In the genomic region with DNA sequence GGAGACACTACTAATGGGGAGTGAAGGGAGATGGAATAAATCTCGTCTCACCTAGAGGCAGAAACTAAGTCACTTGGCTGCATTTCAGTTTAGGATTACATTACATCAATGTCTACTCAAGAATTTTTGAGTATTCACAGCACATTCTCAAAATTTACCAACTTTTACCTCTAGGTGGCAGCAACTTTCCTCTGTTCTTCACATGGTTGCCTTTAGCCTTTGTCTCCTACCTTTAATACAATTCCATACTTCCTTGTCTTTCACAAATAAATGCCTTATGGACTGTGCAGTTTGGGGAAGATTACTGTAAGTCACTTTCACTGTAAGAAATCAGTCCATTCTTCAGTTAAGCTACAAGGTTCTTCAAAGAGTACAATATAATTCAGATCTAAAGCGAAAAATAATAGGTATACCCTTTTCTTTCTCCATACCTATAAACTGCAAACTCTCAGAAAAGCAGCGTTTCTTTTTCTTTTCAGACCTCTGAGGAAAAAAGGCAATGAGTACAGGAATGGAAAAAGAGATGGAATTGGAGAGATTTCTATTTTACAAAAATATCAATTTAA, we compare ENCODE assay signal across 8 cellular contexts.
DNase-seq lines count a peak whose midpoint lies in the region; ATAC-seq and TF ChIP-seq lines count a peak whose summit lies in the region.

No MANE protein-coding gene starts in this region.

- H3K36me3 ChIP-seq in effector memory CD4-positive, alpha-beta T cell (ENCODE audit: control insufficient read depth, insufficient read depth, low read length): peaks cover 7% of the 10 kb centered on the region

- no peak overlapping the region for H3K27ac ChIP-seq in effector memory CD4-positive, alpha-beta T cell (ENCODE audit: insufficient read depth, low read length, poor library complexity, severe bottlenecking)

- no peak overlapping the region for H3K4me3 ChIP-seq in astrocyte of the cerebellum (ENCODE audit: low read depth, low read length)
- H3K4me3 ChIP-seq in effector memory CD4-positive, alpha-beta T cell (ENCODE audit: insufficient read depth, low read depth, low read length, poor library complexity, severe bottlenecking): no peak overlapping the region

- no peaks in the 10 kb centered on the region for H3K9me3 ChIP-seq in effector memory CD4-positive, alpha-beta T cell (ENCODE audit: control insufficient read depth, low read length)

- TF ChIP-seq CTCF in astrocyte of the cerebellum (IDR thresholded peaks at IDR 0.05; ENCODE audit: low read depth, low read length, missing control alignments): peak; percentile 56

- DNase-seq in Caki2 (ENCODE audit: low read depth) (peak; percentile 47), NCI-H524 (lab: John Stamatoyannopoulos, UW) (peak; percentile 17 to 77), astrocyte of the cerebellum (ENCODE audit: low read depth) (peak; percentile 55), iPS-NIHi11 (ENCODE audit: low spot score) (peak; percentile 39)
- DNase-seq in stimulated activated naive CD8-positive, alpha-beta T cell treated with anti-CD3 and anti-CD28 coated beads, Interleukin-15, Interleukin-2, amounts not matched to agents 100 U/mL and 50 U/mL, for 24 hours: no peak
- no peak for DNase-seq in effector memory CD4-positive, alpha-beta T cell

- H3K4me1 ChIP-seq in effector memory CD4-positive, alpha-beta T cell (ENCODE audit: control insufficient read depth, insufficient read depth, low read length, poor library complexity, severe bottlenecking): no peaks in the 10 kb centered on the region

- ATAC-seq in GM18870 (IDR thresholded peaks at IDR 0.05; ENCODE audit: unreplicated experiment): peak; percentile 86
- peak; percentile 77 for ATAC-seq in HG03432 (IDR thresholded peaks at IDR 0.05; ENCODE audit: unreplicated experiment)
- ATAC-seq in stimulated activated naive CD8-positive, alpha-beta T cell treated with anti-CD3 and anti-CD28 coated beads, Interleukin-15, Interleukin-2, amounts not matched to agents 100 U/mL and 50 U/mL, for 24 hours: peak; percentile 36

- H3K27me3 ChIP-seq in effector memory CD4-positive, alpha-beta T cell (replicated peaks; ENCODE audit: control insufficient read depth, insufficient read depth, low read length, poor library complexity, severe bottlenecking): no peaks in the 10 kb centered on the region

- in situ Hi-C loops in Caki2 (cut with HindIII; ENCODE audit: low pct_unique_long_range_greater_than_20kb, low sequenced_read_pairs): no loop called here
- in situ Hi-C loops in astrocyte of the cerebellum (cut with HindIII; ENCODE audit: low sequenced_read_pairs): no loop called here

Comparison
In these comparisons a context has a peak if more than half of its experiments do, and no peak if none do; other contexts are left out.
1. DNase-seq: peak in Caki2 (single experiment), NCI-H524 (2 of 2), astrocyte of the cerebellum (single experiment) and iPS-NIHi11 (single experiment); none in stimulated activated naive CD8-positive, alpha-beta T cell treated with anti-CD3 and anti-CD28 coated beads, Interleukin-15, Interleukin-2, amounts not matched to agents 100 U/mL and 50 U/mL, for 24 hours (single experiment) and effector memory CD4-positive, alpha-beta T cell (0 of 3).
2. ATAC-seq: peak in every context shown above with its lines; median percentile 86 in GM18870; 77 in HG03432; 36 in stimulated activated naive CD8-positive, alpha-beta T cell treated with anti-CD3 and anti-CD28 coated beads, Interleukin-15, Interleukin-2, amounts not matched to agents 100 U/mL and 50 U/mL, for 24 hours.